In the genomic region with DNA sequence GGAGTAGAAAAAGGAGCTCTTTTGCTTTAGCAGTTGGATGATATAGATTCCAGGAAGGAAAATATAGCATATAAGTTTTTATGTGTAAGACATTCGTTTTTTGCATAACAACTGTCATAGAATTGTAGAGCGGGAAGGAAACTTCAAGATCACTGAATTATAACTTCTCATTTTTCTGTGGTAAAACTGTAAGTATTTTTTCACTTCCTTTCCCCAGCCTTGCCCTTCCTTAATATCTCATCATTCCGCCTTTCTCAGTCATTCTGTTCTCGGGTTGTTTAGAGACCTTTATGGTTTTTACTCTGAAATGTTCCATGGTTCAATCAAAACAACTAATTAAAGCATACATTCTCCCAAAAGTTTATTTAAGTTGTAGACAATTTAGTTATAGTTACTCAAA, we compare ENCODE assay signal across 10 cellular contexts. TPM values are rescaled to one million over a fixed set of nuclear protein-coding genes. Genes with fewer than 3 reads are reported as not detected.
DNase-seq lines count a peak whose midpoint lies in the region; ATAC-seq and TF ChIP-seq lines count a peak whose summit lies in the region.
"Had no signal": no experiment of that assay in that cellular context is flagged by ENCODE, and none has a peak within 500 bp of the region (broad histone marks: within the 10 kb centered on the region; RNA-seq: fewer than 3 reads in every experiment).

No MANE protein-coding gene starts in this region.

- H3K27ac Mint-ChIP-seq in activated CD8-positive, alpha-beta T cell treated with anti-CD3 and anti-CD28 coated beads, Interleukin-2, amount 10 ng/mL, durations not matched to agents 7 days and 5 days = peak overlapping the region; percentile 16
- peak overlapping the region; percentile 92 to 97 for H3K27ac Mint-ChIP-seq in natural killer cell

- no peak for TF ChIP-seq CTCF in HL-60 (IDR thresholded peaks at IDR 0.05; ENCODE audit: insufficient read depth, low read length)
- TF ChIP-seq CTCF in natural killer cell (IDR thresholded peaks at IDR 0.05) = no peak

- no peaks in the 10 kb centered on the region for H3K27me3 Mint-ChIP-seq in activated CD8-positive, alpha-beta T cell treated with anti-CD3 and anti-CD28 coated beads, Interleukin-2, amount 10 ng/mL, durations not matched to agents 7 days and 5 days (ENCODE audit: low read depth)
- peaks cover 0 to 9% of the 10 kb centered on the region in 2 donors for H3K27me3 Mint-ChIP-seq in natural killer cell (ENCODE audit: low read depth in 2 of 2)

- no peak for ATAC-seq in activated CD8-positive, alpha-beta T cell treated with anti-CD3 and anti-CD28 coated beads, Interleukin-2, amount 10 ng/mL, durations not matched to agents 7 days and 5 days
- ATAC-seq in natural killer cell (no peak), GM21576 (IDR thresholded peaks at IDR 0.05; ENCODE audit: unreplicated experiment) (no peak)

- H3K9me3 Mint-ChIP-seq in activated CD8-positive, alpha-beta T cell treated with anti-CD3 and anti-CD28 coated beads, Interleukin-2, amount 10 ng/mL, durations not matched to agents 7 days and 5 days (ENCODE audit: insufficient read depth) = no peaks in the 10 kb centered on the region
- H3K9me3 Mint-ChIP-seq in natural killer cell = no peaks in the 10 kb centered on the region

- POLR2A ChIA-PET in activated CD8-positive, alpha-beta T cell treated with anti-CD3 and anti-CD28 coated beads, Interleukin-2, amount 10 ng/mL, durations not matched to agents 7 days and 5 days (lab: Charles Lee) = interaction anchor here (1.4 kb wide), 1 partner anchor 293 kb away, joined by 3 read pairs; no protein-coding TSS in a partner anchor

- H3K27ac ChIP-seq in HL-60 (replicated peaks) = peak overlapping the region; percentile 90
- H3K27ac ChIP-seq: epithelial cell of prostate had no signal

- H3K4me3 ChIP-seq in HL-60 (replicated peaks; ENCODE audit: insufficient read depth, low read length) = peak overlapping the region; percentile 92

- H3K27me3 ChIP-seq in HL-60 (ENCODE audit: insufficient read depth, poor library complexity, severe bottlenecking) = no peaks in the 10 kb centered on the region

- CTCF ChIA-PET in activated CD8-positive, alpha-beta T cell treated with anti-CD3 and anti-CD28 coated beads, Interleukin-2, amount 10 ng/mL, durations not matched to agents 7 days and 5 days (lab: Charles Lee) = no interaction called here

- H3K4me1 Mint-ChIP-seq in activated CD8-positive, alpha-beta T cell treated with anti-CD3 and anti-CD28 coated beads, Interleukin-2, amount 10 ng/mL, durations not matched to agents 7 days and 5 days (ENCODE audit: low read depth) = peaks cover 33% of the 10 kb centered on the region
- H3K4me1 Mint-ChIP-seq in natural killer cell = peaks cover 43 to 45% of the 10 kb centered on the region in 2 donors

- H3K4me3 Mint-ChIP-seq in activated CD8-positive, alpha-beta T cell treated with anti-CD3 and anti-CD28 coated beads, Interleukin-2, amount 10 ng/mL, durations not matched to agents 7 days and 5 days = peak overlapping the region; percentile 84
- peak overlapping the region; percentile 98 for H3K4me3 Mint-ChIP-seq in natural killer cell

- DNase-seq in CD1c-positive myeloid dendritic cell (ENCODE audit: extremely low spot score) (peak; percentile 72), HL-60 (ENCODE audit: low read depth in 1 of 2, low spot score in 1 of 2) (peak in 1 of 2 experiments; percentile 17), natural killer cell (no peak), NCI-H510A (lab: John Stamatoyannopoulos, UW) (no peak), NCI-H2107 (lab: John Stamatoyannopoulos, UW) (no peak), NCI-H524 (lab: John Stamatoyannopoulos, UW) (no peak)
- DNase-seq in activated CD8-positive, alpha-beta T cell treated with anti-CD3 and anti-CD28 coated beads, Interleukin-2, amount 10 ng/mL, durations not matched to agents 7 days and 5 days = no peak
- DNase-seq: activated CD4-positive, CD25-positive, alpha-beta regulatory T cell had no signal

- intact Hi-C loops in natural killer cell (cut with micrococcal nuclease) = loop anchor here (5.0 to 10.0 kb wide), 4 partner anchors 291 to 1741 kb away; a partner anchor contains a TSS

- H3K36me3 Mint-ChIP-seq in activated CD8-positive, alpha-beta T cell treated with anti-CD3 and anti-CD28 coated beads, Interleukin-2, amount 10 ng/mL, durations not matched to agents 7 days and 5 days (ENCODE audit: low read depth) = peaks cover 33% of the 10 kb centered on the region
- no peaks in the 10 kb centered on the region for H3K36me3 Mint-ChIP-seq in natural killer cell

RNA-seq across cellular contexts. Expression of a gene that starts 1.1 kb away (rescaled TPM):
- 10 to 100 TPM; 12.8 to 13.1 TPM for total RNA-seq in activated CD8-positive, alpha-beta T cell treated with anti-CD3 and anti-CD28 coated beads, Interleukin-2, amount 10 ng/mL, durations not matched to agents 7 days and 5 days
- 1 to 10 TPM; 5.1 to 7.4 (median 5.4) TPM for total RNA-seq in natural killer cell

RNA-seq across cellular contexts. Expression of a gene that starts 1.2 kb away (rescaled TPM):
- total RNA-seq in activated CD8-positive, alpha-beta T cell treated with anti-CD3 and anti-CD28 coated beads, Interleukin-2, amount 10 ng/mL, durations not matched to agents 7 days and 5 days = 10 to 100 TPM; 35.8 to 40.2 TPM
- total RNA-seq in natural killer cell = 10 to 100 TPM; 42.6 to 44.3 (median 42.6) TPM

RNA-seq across cellular contexts. Expression of a gene that starts 58.1 kb away (rescaled TPM):
- total RNA-seq in activated CD8-positive, alpha-beta T cell treated with anti-CD3 and anti-CD28 coated beads, Interleukin-2, amount 10 ng/mL, durations not matched to agents 7 days and 5 days = 1 to 10 TPM; 1.9 to 3.9 TPM
- total RNA-seq in natural killer cell = 1 to 10 TPM in 2 of 3 donors, under 1 TPM in 1; 0.78 to 4.4 (median 2.2) TPM
